ENCODE assay signal across 1 cellular context in the genomic region with DNA sequence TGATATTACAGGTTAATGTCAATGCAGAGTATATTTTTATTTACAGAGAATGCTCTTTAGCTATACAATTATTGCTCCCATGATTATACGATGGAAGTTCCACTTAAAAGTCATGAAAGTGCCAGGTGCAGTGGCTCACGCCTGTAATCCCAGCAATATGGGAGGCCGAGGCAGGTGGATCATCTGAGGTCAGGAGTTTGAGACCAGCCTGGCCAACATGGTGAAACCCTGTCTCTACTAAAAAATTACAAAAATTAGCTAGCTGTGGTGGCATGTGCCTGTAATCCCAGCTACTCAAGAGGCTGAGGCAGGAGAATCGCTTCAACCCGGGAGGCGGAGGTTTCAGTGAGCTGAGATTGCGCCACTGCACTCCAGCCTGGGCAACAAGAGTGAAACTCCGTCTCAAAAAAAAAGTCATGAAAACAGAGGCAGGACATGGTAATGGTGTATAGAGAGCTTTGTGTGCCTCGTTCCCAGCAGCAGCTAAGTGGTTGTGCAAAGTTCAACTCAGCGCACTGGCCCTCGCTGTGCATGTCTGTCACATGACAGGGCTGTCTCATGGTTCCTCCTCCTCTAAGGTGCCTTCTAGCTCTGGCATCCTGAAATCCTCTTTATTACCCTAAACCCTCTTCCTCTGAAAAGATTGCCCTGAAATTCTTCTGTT.
TF ChIP-seq lines count a peak whose summit lies in the region.
"Not testable (repeated sequence)": the region's sequence is repeated elsewhere in the genome, so short reads cannot be mapped to it uniquely, and the experiment has no call there.

No MANE protein-coding gene starts in this region.

TF ChIP-seq in HepG2, 621 proteins besides CTCF, POLR2A, EP300 and RAD21 (continued from another document):
- TF ChIP-seq, protein P1, sequence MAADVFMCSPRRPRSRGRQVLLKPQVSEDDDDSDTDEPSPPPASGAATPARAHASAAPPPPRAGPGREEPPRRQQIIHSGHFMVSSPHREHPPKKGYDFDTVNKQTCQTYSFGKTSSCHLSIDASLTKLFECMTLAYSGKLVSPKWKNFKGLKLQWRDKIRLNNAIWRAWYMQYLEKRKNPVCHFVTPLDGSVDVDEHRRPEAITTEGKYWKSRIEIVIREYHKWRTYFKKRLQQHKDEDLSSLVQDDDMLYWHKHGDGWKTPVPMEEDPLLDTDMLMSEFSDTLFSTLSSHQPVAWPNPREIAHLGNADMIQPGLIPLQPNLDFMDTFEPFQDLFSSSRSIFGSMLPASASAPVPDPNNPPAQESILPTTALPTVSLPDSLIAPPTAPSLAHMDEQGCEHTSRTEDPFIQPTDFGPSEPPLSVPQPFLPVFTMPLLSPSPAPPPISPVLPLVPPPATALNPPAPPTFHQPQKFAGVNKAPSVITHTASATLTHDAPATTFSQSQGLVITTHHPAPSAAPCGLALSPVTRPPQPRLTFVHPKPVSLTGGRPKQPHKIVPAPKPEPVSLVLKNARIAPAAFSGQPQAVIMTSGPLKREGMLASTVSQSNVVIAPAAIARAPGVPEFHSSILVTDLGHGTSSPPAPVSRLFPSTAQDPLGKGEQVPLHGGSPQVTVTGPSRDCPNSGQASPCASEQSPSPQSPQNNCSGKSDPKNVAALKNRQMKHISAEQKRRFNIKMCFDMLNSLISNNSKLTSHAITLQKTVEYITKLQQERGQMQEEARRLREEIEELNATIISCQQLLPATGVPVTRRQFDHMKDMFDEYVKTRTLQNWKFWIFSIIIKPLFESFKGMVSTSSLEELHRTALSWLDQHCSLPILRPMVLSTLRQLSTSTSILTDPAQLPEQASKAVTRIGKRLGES (CRISPR knock-in tag; IDR thresholded peaks at IDR 0.05; ENCODE audit: borderline replicate concordance), result peak; percentile 86; the same call in 1 of the 2 replicates
- TF ChIP-seq PPARG (CRISPR knock-in tag; conservative IDR thresholded peaks at IDR 0.05) (peak; percentile 65), ETV5 (CRISPR knock-in tag; IDR thresholded peaks at IDR 0.05; ENCODE audit: borderline replicate concordance) (0 out of 2 replicates have a peak, but pooled peaks have one; percentile 45), ZNF232 (CRISPR knock-in tag; IDR thresholded peaks at IDR 0.05; ENCODE audit: borderline replicate concordance) (0 out of 2 replicates have a peak, but pooled peaks have one; percentile 55), MYC (CRISPR knock-in tag; IDR thresholded peaks at IDR 0.05; ENCODE audit: borderline replicate concordance) (peak; percentile 83; the same call in 1 of the 2 replicates), SPEN (CRISPR knock-in tag; IDR thresholded peaks at IDR 0.05; ENCODE audit: low read depth) (peak; percentile 89; the same call in 1 of the 2 replicates), ZNF788 (CRISPR knock-in tag; IDR thresholded peaks at IDR 0.05; ENCODE audit: borderline replicate concordance) (peak; percentile 87; the same call in 1 of the 2 replicates), HDAC2 (CRISPR knock-in tag; IDR thresholded peaks at IDR 0.05) (peak; percentile 90), ZNF431 (CRISPR knock-in tag; IDR thresholded peaks at IDR 0.05; ENCODE audit: borderline replicate concordance, low read depth) (peak; percentile 91), GATAD1 (CRISPR knock-in tag; IDR thresholded peaks at IDR 0.05) (peak; percentile 86), MIXL1 (CRISPR knock-in tag; IDR thresholded peaks at IDR 0.05) (0 out of 2 replicates have a peak, but pooled peaks have one; percentile 52), NONO (CRISPR knock-in tag; conservative IDR thresholded peaks at IDR 0.05) (peak; percentile 73), SOX5 (CRISPR knock-in tag; IDR thresholded peaks at IDR 0.05; ENCODE audit: borderline replicate concordance) (peak; percentile 74), ZBTB4 (CRISPR knock-in tag; IDR thresholded peaks at IDR 0.05; ENCODE audit: borderline replicate concordance) (peak; percentile 79; the same call in 1 of the 2 replicates), SIX4 (CRISPR knock-in tag; IDR thresholded peaks at IDR 0.05) (peak; percentile 34; the same call in 1 of the 2 replicates), POLR2AphosphoS5 (IDR thresholded peaks at IDR 0.05; ENCODE audit: low read depth, low read length) (peak; percentile 52; the same call in 1 of the 2 replicates), PHF20 (CRISPR knock-in tag; IDR thresholded peaks at IDR 0.05) (peak; percentile 92), ZSCAN29 (CRISPR knock-in tag; conservative IDR thresholded peaks at IDR 0.05) (0 out of 2 replicates have a peak, but pooled peaks have one; percentile 43), ZFP37 (CRISPR knock-in tag; IDR thresholded peaks at IDR 0.05; ENCODE audit: borderline replicate concordance) (peak; percentile 63; the same call in 1 of the 2 replicates), MEIS2 (CRISPR knock-in tag; IDR thresholded peaks at IDR 0.05) (0 out of 2 replicates have a peak, but pooled peaks have one; percentile 50), CREB1 (IDR thresholded peaks at IDR 0.05) (0 out of 2 replicates have a peak, but pooled peaks have one; percentile 50), CREB1 (CRISPR knock-in tag; IDR thresholded peaks at IDR 0.05) (peak; percentile 30; the same call in 1 of the 2 replicates), HNF1B (CRISPR knock-in tag; IDR thresholded peaks at IDR 0.05) (peak; percentile 67), KDM2A (CRISPR knock-in tag; IDR thresholded peaks at IDR 0.05; ENCODE audit: borderline replicate concordance, low read depth) (peak; percentile 56; the same call in 1 of the 2 replicates), NCOA2 (CRISPR knock-in tag; IDR thresholded peaks at IDR 0.05) (peak; percentile 75), BHLHE40 (IDR thresholded peaks at IDR 0.05; ENCODE audit: low read length) (peak; percentile 29), RARA (CRISPR knock-in tag; IDR thresholded peaks at IDR 0.05) (peak; percentile 58), FOXA1 (CRISPR knock-in tag; IDR thresholded peaks at IDR 0.05) (0 out of 2 replicates have a peak, but pooled peaks have one; percentile 18), IRF9 (CRISPR knock-in tag; IDR thresholded peaks at IDR 0.05; ENCODE audit: borderline replicate concordance) (peak; percentile 70), KLF11 (CRISPR knock-in tag; IDR thresholded peaks at IDR 0.05) (0 out of 2 replicates have a peak, but pooled peaks have one; percentile 56), TGIF2 (CRISPR knock-in tag; IDR thresholded peaks at IDR 0.05) (0 out of 2 replicates have a peak, but pooled peaks have one; percentile 16), ZNF350 (CRISPR knock-in tag; IDR thresholded peaks at IDR 0.05; ENCODE audit: borderline replicate concordance, low read depth) (peak; percentile 83), HMG20B (CRISPR knock-in tag; conservative IDR thresholded peaks at IDR 0.05) (0 out of 2 replicates have a peak, but pooled peaks have one; percentile 40)
- TF ChIP-seq, protein P2, sequence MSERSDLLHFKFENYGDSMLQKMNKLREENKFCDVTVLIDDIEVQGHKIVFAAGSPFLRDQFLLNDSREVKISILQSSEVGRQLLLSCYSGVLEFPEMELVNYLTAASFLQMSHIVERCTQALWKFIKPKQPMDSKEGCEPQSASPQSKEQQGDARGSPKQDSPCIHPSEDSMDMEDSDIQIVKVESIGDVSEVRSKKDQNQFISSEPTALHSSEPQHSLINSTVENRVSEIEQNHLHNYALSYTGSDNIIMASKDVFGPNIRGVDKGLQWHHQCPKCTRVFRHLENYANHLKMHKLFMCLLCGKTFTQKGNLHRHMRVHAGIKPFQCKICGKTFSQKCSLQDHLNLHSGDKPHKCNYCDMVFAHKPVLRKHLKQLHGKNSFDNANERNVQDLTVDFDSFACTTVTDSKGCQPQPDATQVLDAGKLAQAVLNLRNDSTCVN (CRISPR knock-in tag; IDR thresholded peaks at IDR 0.05; ENCODE audit: borderline replicate concordance), result 0 out of 2 replicates have a peak, but pooled peaks have one; percentile 42
- TF ChIP-seq, protein P3, sequence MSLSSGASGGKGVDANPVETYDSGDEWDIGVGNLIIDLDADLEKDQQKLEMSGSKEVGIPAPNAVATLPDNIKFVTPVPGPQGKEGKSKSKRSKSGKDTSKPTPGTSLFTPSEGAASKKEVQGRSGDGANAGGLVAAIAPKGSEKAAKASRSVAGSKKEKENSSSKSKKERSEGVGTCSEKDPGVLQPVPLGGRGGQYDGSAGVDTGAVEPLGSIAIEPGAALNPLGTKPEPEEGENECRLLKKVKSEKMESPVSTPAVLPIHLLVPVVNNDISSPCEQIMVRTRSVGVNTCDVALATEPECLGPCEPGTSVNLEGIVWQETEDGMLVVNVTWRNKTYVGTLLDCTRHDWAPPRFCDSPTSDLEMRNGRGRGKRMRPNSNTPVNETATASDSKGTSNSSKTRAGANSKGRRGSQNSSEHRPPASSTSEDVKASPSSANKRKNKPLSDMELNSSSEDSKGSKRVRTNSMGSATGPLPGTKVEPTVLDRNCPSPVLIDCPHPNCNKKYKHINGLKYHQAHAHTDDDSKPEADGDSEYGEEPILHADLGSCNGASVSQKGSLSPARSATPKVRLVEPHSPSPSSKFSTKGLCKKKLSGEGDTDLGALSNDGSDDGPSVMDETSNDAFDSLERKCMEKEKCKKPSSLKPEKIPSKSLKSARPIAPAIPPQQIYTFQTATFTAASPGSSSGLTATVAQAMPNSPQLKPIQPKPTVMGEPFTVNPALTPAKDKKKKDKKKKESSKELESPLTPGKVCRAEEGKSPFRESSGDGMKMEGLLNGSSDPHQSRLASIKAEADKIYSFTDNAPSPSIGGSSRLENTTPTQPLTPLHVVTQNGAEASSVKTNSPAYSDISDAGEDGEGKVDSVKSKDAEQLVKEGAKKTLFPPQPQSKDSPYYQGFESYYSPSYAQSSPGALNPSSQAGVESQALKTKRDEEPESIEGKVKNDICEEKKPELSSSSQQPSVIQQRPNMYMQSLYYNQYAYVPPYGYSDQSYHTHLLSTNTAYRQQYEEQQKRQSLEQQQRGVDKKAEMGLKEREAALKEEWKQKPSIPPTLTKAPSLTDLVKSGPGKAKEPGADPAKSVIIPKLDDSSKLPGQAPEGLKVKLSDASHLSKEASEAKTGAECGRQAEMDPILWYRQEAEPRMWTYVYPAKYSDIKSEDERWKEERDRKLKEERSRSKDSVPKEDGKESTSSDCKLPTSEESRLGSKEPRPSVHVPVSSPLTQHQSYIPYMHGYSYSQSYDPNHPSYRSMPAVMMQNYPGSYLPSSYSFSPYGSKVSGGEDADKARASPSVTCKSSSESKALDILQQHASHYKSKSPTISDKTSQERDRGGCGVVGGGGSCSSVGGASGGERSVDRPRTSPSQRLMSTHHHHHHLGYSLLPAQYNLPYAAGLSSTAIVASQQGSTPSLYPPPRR (CRISPR knock-in tag; IDR thresholded peaks at IDR 0.05; ENCODE audit: borderline replicate concordance), result peak; percentile 49; the same call in 1 of the 2 replicates
- TF ChIP-seq NONO, FOXA1 (IDR thresholded peaks at IDR 0.05): not testable (repeated sequence)
- TF ChIP-seq, protein P4, sequence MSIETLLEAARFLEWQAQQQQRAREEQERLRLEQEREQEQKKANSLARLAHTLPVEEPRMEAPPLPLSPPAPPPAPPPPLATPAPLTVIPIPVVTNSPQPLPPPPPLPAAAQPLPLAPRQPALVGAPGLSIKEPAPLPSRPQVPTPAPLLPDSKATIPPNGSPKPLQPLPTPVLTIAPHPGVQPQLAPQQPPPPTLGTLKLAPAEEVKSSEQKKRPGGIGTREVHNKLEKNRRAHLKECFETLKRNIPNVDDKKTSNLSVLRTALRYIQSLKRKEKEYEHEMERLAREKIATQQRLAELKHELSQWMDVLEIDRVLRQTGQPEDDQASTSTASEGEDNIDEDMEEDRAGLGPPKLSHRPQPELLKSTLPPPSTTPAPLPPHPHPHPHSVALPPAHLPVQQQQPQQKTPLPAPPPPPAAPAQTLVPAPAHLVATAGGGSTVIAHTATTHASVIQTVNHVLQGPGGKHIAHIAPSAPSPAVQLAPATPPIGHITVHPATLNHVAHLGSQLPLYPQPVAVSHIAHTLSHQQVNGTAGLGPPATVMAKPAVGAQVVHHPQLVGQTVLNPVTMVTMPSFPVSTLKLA (IDR thresholded peaks at IDR 0.05), result 0 out of 2 replicates have a peak, but pooled peaks have one; percentile 28
- TF ChIP-seq, protein P5, sequence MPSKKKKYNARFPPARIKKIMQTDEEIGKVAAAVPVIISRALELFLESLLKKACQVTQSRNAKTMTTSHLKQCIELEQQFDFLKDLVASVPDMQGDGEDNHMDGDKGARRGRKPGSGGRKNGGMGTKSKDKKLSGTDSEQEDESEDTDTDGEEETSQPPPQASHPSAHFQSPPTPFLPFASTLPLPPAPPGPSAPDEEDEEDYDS (CRISPR knock-in tag; IDR thresholded peaks at IDR 0.05), result peak; percentile 57
